28 cellular contexts compared by ENCODE assay signal in the genomic region with DNA sequence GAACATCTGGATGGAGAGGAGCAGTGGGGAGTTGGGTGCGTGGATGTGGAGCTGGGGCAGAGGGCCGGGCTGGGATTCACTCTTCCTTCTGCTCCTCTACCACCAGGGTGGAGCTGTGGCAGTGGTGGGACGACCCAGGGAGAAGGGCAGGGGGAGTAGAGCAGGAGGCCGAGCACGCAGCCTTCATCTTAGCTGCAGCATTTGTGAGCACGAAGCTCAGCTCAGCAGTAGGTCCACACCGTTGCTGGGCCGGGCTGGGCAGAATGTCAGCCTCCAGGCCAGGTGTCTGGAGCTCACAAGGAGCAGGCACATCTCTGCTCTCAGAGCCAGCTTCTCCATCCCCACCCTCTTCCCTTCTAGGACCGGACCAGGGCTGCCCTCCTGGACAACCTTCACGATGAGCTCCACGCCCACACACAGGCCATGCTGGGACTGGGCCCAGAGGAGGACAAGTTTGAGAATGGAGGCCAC. TPM values are rescaled to one million over a fixed set of nuclear protein-coding genes. Genes with fewer than 3 reads are reported as not detected.
"Had no signal": no experiment of that assay in that cellular context is flagged by ENCODE, and none has a peak within 500 bp of the region (broad histone marks: within the 10 kb centered on the region; RNA-seq: fewer than 3 reads in every experiment).

No MANE protein-coding gene starts in this region.

- H3K36me3 Mint-ChIP-seq: mesothelial cell of epicardium had no signal

- H3K9me3 ChIP-seq: heart right ventricle, neutrophil, pancreas, right lobe of liver, upper lobe of right lung had no signal

- H3K4me3 Mint-ChIP-seq: activated B cell treated with CpG ODN at 0.5 μM for 24 hours; activated CD4-positive, alpha-beta T cell treated with anti-CD3 and anti-CD28 coated beads for 36 hours; activated naive CD4-positive, alpha-beta T cell treated with anti-CD3 and anti-CD28 coated beads, Interleukin-2, amount 10 ng/mL, durations not matched to agents 7 days and 5 days; activated naive CD8-positive, alpha-beta T cell treated with anti-CD3 and anti-CD28 coated beads, Interleukin-2, amount 50 U/mL, for 24 hours; activated T-cell treated with anti-CD3 and anti-CD28 coated beads, Interleukin-2, amount 50 U/mL, for 4 hours; mesothelial cell of epicardium had no signal

- H3K27me3 ChIP-seq: heart right ventricle, neutrophil, pancreas, right lobe of liver, upper lobe of right lung had no signal

- H3K36me3 ChIP-seq: right lobe of liver, upper lobe of right lung had no signal

- H3K4me3 ChIP-seq: heart right ventricle, pancreas, right lobe of liver, upper lobe of right lung had no signal

- H3K27ac Mint-ChIP-seq: activated B cell treated with CpG ODN at 0.5 μM for 24 hours; activated CD4-positive, alpha-beta T cell treated with anti-CD3 and anti-CD28 coated beads for 36 hours; activated naive CD8-positive, alpha-beta T cell treated with anti-CD3 and anti-CD28 coated beads, Interleukin-2, amount 50 U/mL, for 24 hours; activated T-helper 2 cell treated with anti-CD3 and anti-CD28 coated beads, Interferon-gamma antibody, Interleukin-2, Interleukin-4, amounts not matched to agents 10 μg/mL and 5 μg/mL and 100 μg/mL, durations not matched to agents 14 hours and 24 hours and 36 hours; mesothelial cell of epicardium had no signal

- H3K9me3 Mint-ChIP-seq: activated B cell treated with CpG ODN at 0.5 μM for 24 hours; activated naive CD4-positive, alpha-beta T cell treated with anti-CD3 and anti-CD28 coated beads, Interleukin-2, amount 10 ng/mL, durations not matched to agents 7 days and 5 days; activated naive CD8-positive, alpha-beta T cell treated with anti-CD3 and anti-CD28 coated beads, Interleukin-2, amount 50 U/mL, for 24 hours; activated T-cell treated with anti-CD3 and anti-CD28 coated beads, Interleukin-2, amount 50 U/mL, for 4 hours; activated T-helper 2 cell treated with anti-CD3 and anti-CD28 coated beads, Interferon-gamma antibody, Interleukin-2, Interleukin-4, amounts not matched to agents 10 μg/mL and 5 μg/mL and 100 μg/mL, durations not matched to agents 14 hours and 24 hours and 36 hours; mesothelial cell of epicardium; naive thymus-derived CD8-positive, alpha-beta T cell had no signal

- DNase-seq: activated CD4-positive, alpha-beta T cell treated with anti-CD3 and anti-CD28 coated beads for 36 hours; activated CD4-positive, alpha-beta T cell treated with anti-CD3 and anti-CD28 coated beads, Interleukin-2, amount 50 U/mL, for 4 hours; activated CD8-positive, alpha-beta memory T cell treated with anti-CD3 and anti-CD28 coated beads for 24 hours; activated CD8-positive, alpha-beta memory T cell treated with anti-CD3 and anti-CD28 coated beads, Interleukin-2, amount 50 U/mL, for 4 hours; activated naive CD4-positive, alpha-beta T cell treated with anti-CD3 and anti-CD28 coated beads, Interleukin-2, amount 10 ng/mL, durations not matched to agents 7 days and 5 days; activated naive CD8-positive, alpha-beta T cell treated with anti-CD3 and anti-CD28 coated beads, Interleukin-2, amount 50 U/mL, for 24 hours; activated T-cell treated with anti-CD3 and anti-CD28 coated beads, Interleukin-2, amount 50 U/mL, for 4 hours; cerebellar nuclear complex; cortex of kidney; heart right ventricle; naive thymus-derived CD8-positive, alpha-beta T cell; stimulated activated CD4-positive, alpha-beta T cell treated with anti-CD3 and anti-CD28 coated beads, Interleukin-15, amount 100 ng/mL, for 24 hours; stimulated activated naive CD8-positive, alpha-beta T cell treated with anti-CD3 and anti-CD28 coated beads, Interleukin-15, Interleukin-2, amounts not matched to agents 100 U/mL and 50 U/mL, for 24 hours; T1000; upper lobe of right lung had no signal

- H3K27ac ChIP-seq: heart right ventricle, neutrophil, pancreas, right lobe of liver, upper lobe of right lung had no signal

- H3K27me3 Mint-ChIP-seq: activated B cell treated with CpG ODN at 0.5 μM for 24 hours; activated CD4-positive, alpha-beta T cell treated with anti-CD3 and anti-CD28 coated beads for 36 hours; activated naive CD8-positive, alpha-beta T cell treated with anti-CD3 and anti-CD28 coated beads, Interleukin-2, amount 50 U/mL, for 24 hours; naive thymus-derived CD8-positive, alpha-beta T cell had no signal

RNA-seq across cellular contexts. Expression of a gene that starts 55.7 kb away (rescaled TPM):
- total RNA-seq: activated B cell treated with CpG ODN at 0.5 μM for 24 hours; activated CD4-positive, alpha-beta T cell treated with anti-CD3 and anti-CD28 coated beads for 36 hours; activated T-cell treated with anti-CD3 and anti-CD28 coated beads, Interleukin-2, amount 50 U/mL, for 4 hours; activated T-helper 2 cell treated with anti-CD3 and anti-CD28 coated beads, Interferon-gamma antibody, Interleukin-2, Interleukin-4, amounts not matched to agents 10 μg/mL and 5 μg/mL and 100 μg/mL, durations not matched to agents 14 hours and 24 hours and 36 hours; epithelial cell of proximal tubule; fibroblast of villous mesenchyme; heart right ventricle; lung microvascular endothelial cell; mesothelial cell of epicardium; naive thymus-derived CD8-positive, alpha-beta T cell; pancreas; right lobe of liver; subcutaneous adipose tissue; T-helper 1 cell treated with Interleukin-12 subunit alpha and Interleukin-12 subunit beta and Interleukin-4 antibody, amounts not matched to agents 30 ng/mL and 1 ng/mL, for 36 hours; upper lobe of right lung had no signal
- polyA plus RNA-seq: heart right ventricle; keratinocyte; naive thymus-derived CD8-positive, alpha-beta T cell; pancreas; thymus had no signal
